Comparison of ENCODE assay signal across 1 cellular context in genomic region chr9:114296338-114296737, GRCh38.
TF ChIP-seq lines count a peak whose summit lies in the region.

No MANE protein-coding gene starts in this region.

TF ChIP-seq in K562, 482 proteins besides CTCF, POLR2A, EP300 and RAD21 (continued from another document):
- peak; percentile 51; the same call in 1 of the 2 replicates for TF ChIP-seq ZNF184 (CRISPR knock-in tag; IDR thresholded peaks at IDR 0.05)
